18 cellular contexts compared by ENCODE assay signal in genomic region chr15:36029606-36030005, GRCh38.
DNase-seq lines count a peak whose midpoint lies in the region; ATAC-seq lines count a peak whose summit lies in the region.
"Had no signal": no experiment of that assay in that cellular context is flagged by ENCODE, and none has a peak within 500 bp of the region (broad histone marks: within the 10 kb centered on the region; RNA-seq: fewer than 3 reads in every experiment).

No MANE protein-coding gene starts in this region.

- H3K4me1 ChIP-seq in adipocyte (ENCODE audit: control insufficient read depth, insufficient read depth, low read length) = peaks cover 14% of the 10 kb centered on the region
- H3K4me1 ChIP-seq: adrenal gland, testis had no signal

- no peaks in the 10 kb centered on the region for H3K36me3 ChIP-seq in adipocyte (ENCODE audit: control insufficient read depth, insufficient read depth, low read length, severe bottlenecking)
- H3K36me3 ChIP-seq: adrenal gland had no signal

- intact Hi-C loops in left ventricle myocardium superior (cut with micrococcal nuclease) = no loop called here

- H3K27ac Mint-ChIP-seq in natural killer cell treated with Interleukin-12 subunit alpha and Interleukin-12 subunit beta and Interleukin-15 and Interleukin-18, amount 100 ng/mL, for 72 hours = no peak overlapping the region
- H3K27ac Mint-ChIP-seq: B cell had no signal

- H3K9ac ChIP-seq in adipocyte (ENCODE audit: low read length) = no peak overlapping the region

- no peak overlapping the region for H3K4me3 ChIP-seq in adipocyte (ENCODE audit: low read length)
- no peak overlapping the region for H3K4me3 ChIP-seq in skeletal muscle cell (ENCODE audit: low read depth, low read length)
- H3K4me3 ChIP-seq: adrenal gland, testis had no signal

- H3K9me3 ChIP-seq in adipocyte (ENCODE audit: control insufficient read depth, low read length) = no peaks in the 10 kb centered on the region
- H3K9me3 ChIP-seq: adrenal gland, testis had no signal

- no peaks in the 10 kb centered on the region for H3K27me3 Mint-ChIP-seq in natural killer cell treated with Interleukin-12 subunit alpha and Interleukin-12 subunit beta and Interleukin-15 and Interleukin-18, amount 100 ng/mL, for 72 hours
- H3K27me3 Mint-ChIP-seq: B cell had no signal

- H3K4me3 Mint-ChIP-seq in natural killer cell treated with Interleukin-12 subunit alpha and Interleukin-12 subunit beta and Interleukin-15 and Interleukin-18, amount 100 ng/mL, for 72 hours = no peak overlapping the region
- H3K4me3 Mint-ChIP-seq: B cell had no signal

- H3K27me3 ChIP-seq in adipocyte (replicated peaks; ENCODE audit: control insufficient read depth, insufficient read depth, low read length) = no peaks in the 10 kb centered on the region
- H3K27me3 ChIP-seq: adrenal gland, testis had no signal

- DNase-seq in EH (ENCODE audit: low read depth) (peak; percentile 95), adipocyte (ENCODE audit: low read depth) (peak; percentile 92), fibroblast of peridontal ligament (ENCODE audit: extremely low read depth) (peak; percentile 90), skeletal muscle cell (ENCODE audit: low read depth) (peak; percentile 78), HPDE6-E6E7 (ENCODE audit: extremely low spot score) (no peak), T-helper 9 cell (no peak), left ventricle myocardium superior (no peak)
- no peak for DNase-seq in natural killer cell treated with Interleukin-12 subunit alpha and Interleukin-12 subunit beta and Interleukin-15 and Interleukin-18, amount 100 ng/mL, for 72 hours (ENCODE audit: low spot score)
- DNase-seq: activated CD8-positive, alpha-beta memory T cell treated with anti-CD3 and anti-CD28 coated beads, Interleukin-2, amount 50 U/mL, for 48 hours; activated effector memory CD4-positive, alpha-beta T cell treated with anti-CD3 and anti-CD28 coated beads, Interleukin-2, amount 50 U/mL, for 16 hours; adrenal gland; foreskin melanocyte; NCI-H146; NCI-H748 treated with DMSO at 0.1 percent for 48 hours; Right ventricle myocardium superior; T-helper 1 cell; testis had no signal

- no peak for ATAC-seq in left ventricle myocardium superior
- no peak for ATAC-seq in natural killer cell treated with Interleukin-12 subunit alpha and Interleukin-12 subunit beta and Interleukin-15 and Interleukin-18, amount 100 ng/mL, for 72 hours

- peaks cover 21% of the 10 kb centered on the region for H3K9me3 Mint-ChIP-seq in natural killer cell treated with Interleukin-12 subunit alpha and Interleukin-12 subunit beta and Interleukin-15 and Interleukin-18, amount 100 ng/mL, for 72 hours

- H3K36me3 Mint-ChIP-seq in natural killer cell treated with Interleukin-12 subunit alpha and Interleukin-12 subunit beta and Interleukin-15 and Interleukin-18, amount 100 ng/mL, for 72 hours = peaks cover 4% of the 10 kb centered on the region

- H3K4me1 Mint-ChIP-seq in natural killer cell treated with Interleukin-12 subunit alpha and Interleukin-12 subunit beta and Interleukin-15 and Interleukin-18, amount 100 ng/mL, for 72 hours (ENCODE audit: low read depth in 2 of 2) = no peaks in the 10 kb centered on the region
- H3K4me1 Mint-ChIP-seq: B cell had no signal

Comparison
In these comparisons a context has a peak if more than half of its experiments do, and no peak if none do; other contexts are left out.
1. DNase-seq: peak in EH (single experiment), adipocyte (single experiment), fibroblast of peridontal ligament (single experiment) and skeletal muscle cell (single experiment); none in HPDE6-E6E7 (single experiment), T-helper 9 cell (single experiment), left ventricle myocardium superior (single experiment) and natural killer cell treated with Interleukin-12 subunit alpha and Interleukin-12 subunit beta and Interleukin-15 and Interleukin-18, amount 100 ng/mL, for 72 hours (single experiment).